In the genomic region with DNA sequence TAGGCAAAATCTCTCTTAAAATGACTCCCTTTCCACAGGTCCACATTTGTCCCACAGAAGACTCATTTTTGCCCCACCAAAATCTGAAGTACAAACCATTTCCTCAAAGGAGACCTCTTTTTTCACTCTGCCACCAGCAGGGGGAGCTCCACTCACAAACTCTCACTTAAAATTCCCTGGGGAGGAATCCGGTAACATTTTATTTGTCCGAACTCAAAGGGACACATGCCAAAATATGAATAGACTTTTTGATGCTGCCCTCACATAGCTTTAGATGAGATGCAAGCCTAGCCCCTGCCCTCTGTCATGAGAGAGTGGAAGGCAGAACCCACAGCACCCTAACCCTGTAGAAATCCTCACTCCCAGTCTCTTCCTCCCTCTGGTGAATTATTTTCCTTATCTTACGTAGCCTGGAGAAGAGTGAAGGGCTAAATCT, we compare ENCODE assay signal across 8 cellular contexts. TPM values are rescaled to one million over a fixed set of nuclear protein-coding genes. Genes with fewer than 3 reads are reported as not detected.
DNase-seq lines count a peak whose midpoint lies in the region; ATAC-seq and TF ChIP-seq lines count a peak whose summit lies in the region.

No MANE protein-coding gene starts in this region.

- TF ChIP-seq CTCF in gastrocnemius medialis (IDR thresholded peaks at IDR 0.05 in 4 of 5, conservative IDR thresholded peaks at IDR 0.05 in 1 of 5): peak; percentile 60 to 84 (median 77)

- no peaks in the 10 kb centered on the region for H3K27me3 ChIP-seq in gastrocnemius medialis

- DNase-seq in DMS79 treated with DMSO at 0.1 percent for 48 hours (lab: John Stamatoyannopoulos, UW): peak; percentile 14
- peak; percentile 6 for DNase-seq in Jurkat, Clone E6-1 (ENCODE audit: low read depth, low spot score)
- DNase-seq in SKM-1 (lab: John Stamatoyannopoulos, UW; ENCODE audit: unreplicated experiment): peak; percentile 58
- DNase-seq in amniotic stem cell (lab: John Stamatoyannopoulos, UW): peak; percentile 18
- DNase-seq in hippocampal formation (lab: John Stamatoyannopoulos, UW): peak; percentile 14 to 38
- peak; percentile 12 to 45 for DNase-seq in gastrocnemius medialis

- no peak for TF ChIP-seq POLR2A in gastrocnemius medialis (IDR thresholded peaks at IDR 0.05)

- intact Hi-C loops in gastrocnemius medialis (cut with DNase I; ENCODE audit: low total_unique reads): loop anchor here (1.0 to 10.0 kb wide), 3 partner anchors 95 to 292 kb away; a partner anchor contains a TSS

- peaks cover 0 to 7% of the 10 kb centered on the region in 2 donors for H3K4me1 ChIP-seq in gastrocnemius medialis

- no peaks in the 10 kb centered on the region for H3K9me3 ChIP-seq in gastrocnemius medialis

- ATAC-seq in gastrocnemius medialis (peak in 1 of 2 donors; percentile 18), HG03175 (IDR thresholded peaks at IDR 0.05; ENCODE audit: unreplicated experiment) (no peak), HG03520 (IDR thresholded peaks at IDR 0.05; ENCODE audit: unreplicated experiment) (no peak)

- no peak overlapping the region for H3K27ac ChIP-seq in gastrocnemius medialis

- no peaks in the 10 kb centered on the region for H3K36me3 ChIP-seq in gastrocnemius medialis

- no peak overlapping the region for H3K4me3 ChIP-seq in Jurkat, Clone E6-1 (ENCODE audit: low read length)
- H3K4me3 ChIP-seq in gastrocnemius medialis: peak overlapping the region in 1 of 4 donors; percentile 33

- in situ Hi-C loops in gastrocnemius medialis (cut with MboI; ENCODE audit: low sequenced_read_pairs in 4 of 4): loop anchor here in 2 of 4 donors (5.0 kb wide), 1 partner anchor 290 kb away; no protein-coding TSS in a partner anchor

RNA-seq across cellular contexts. Expression of a gene that starts 57.1 kb away (rescaled TPM):
- polyA plus RNA-seq in Jurkat, Clone E6-1 (2012; ENCODE audit: insufficient read depth, insufficient read length): 2.7 TPM
- total RNA-seq in gastrocnemius medialis: 1 to 10 TPM; 2.7 to 6.3 (median 3.3) TPM

Comparison
In these comparisons a context has a peak if more than half of its experiments do, and no peak if none do; other contexts are left out.
1. DNase-seq: peak in every context shown above with its lines; median percentile 58 in SKM-1; 28 in gastrocnemius medialis; 26 in hippocampal formation; 18 in amniotic stem cell; 14 in DMS79 treated with DMSO at 0.1 percent for 48 hours; 6 in Jurkat, Clone E6-1.